16 cellular contexts compared by ENCODE assay signal in the genomic region with DNA sequence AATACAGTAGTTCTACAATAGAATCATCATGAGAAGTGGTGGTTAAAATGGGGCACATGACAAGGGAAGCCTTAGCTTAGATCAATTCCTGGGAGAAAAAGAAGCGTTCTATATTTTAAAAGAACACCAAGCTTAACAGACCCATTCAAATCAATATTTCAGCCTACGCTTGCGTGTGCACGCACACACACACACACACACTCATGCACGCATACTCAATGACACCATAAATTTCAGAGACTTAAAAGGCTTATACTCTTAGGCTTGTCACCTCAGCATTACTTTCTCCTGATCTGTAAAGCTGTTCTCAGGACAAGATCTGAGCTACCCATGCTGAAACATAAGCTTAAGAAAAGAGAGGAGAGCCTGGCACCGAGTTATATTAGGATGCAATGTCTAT.
DNase-seq lines count a peak whose midpoint lies in the region; TF ChIP-seq lines count a peak whose summit lies in the region.
"Had no signal": no experiment of that assay in that cellular context is flagged by ENCODE, and none has a peak within 500 bp of the region (broad histone marks: within the 10 kb centered on the region; RNA-seq: fewer than 3 reads in every experiment).

No MANE protein-coding gene starts in this region.

- peak overlapping the region; percentile 23 for H2AFZ ChIP-seq in neuronal stem cell (ENCODE audit: low read length)

- H3K14ac ChIP-seq in neuronal stem cell (ENCODE audit: low read length): no peak overlapping the region

- no peak overlapping the region for H2AK5ac ChIP-seq in neuronal stem cell (ENCODE audit: low read depth, low read length)

- H3K9me3 Mint-ChIP-seq in endodermal cell: no peaks in the 10 kb centered on the region

- no peaks in the 10 kb centered on the region for H3K79me1 ChIP-seq in neuronal stem cell (ENCODE audit: low read depth, low read length)

- DNase-seq in NCI-H146 (lab: John Stamatoyannopoulos, UW) (peak; percentile 35), NCI-H146 treated with DMSO at 0.1 percent for 48 hours (lab: John Stamatoyannopoulos, UW; ENCODE audit: unreplicated experiment) (no peak), NCI-H345 (lab: John Stamatoyannopoulos, UW) (peak; percentile 74), endodermal cell (no peak), neuronal stem cell (ENCODE audit: low spot score) (no peak), GOT3 (lab: John Stamatoyannopoulos, UW) (no peak), AML-193 (lab: John Stamatoyannopoulos, UW) (no peak)
- no peak for DNase-seq in activated CD4-positive, CD25-positive, alpha-beta regulatory T cell treated with anti-CD3 and anti-CD28 coated beads, Interleukin-2, amount 50 U/mL, for 72 hours
- DNase-seq: IMR-90, NCI-H524, OCI-M1 had no signal

- no peak overlapping the region for H2BK5ac ChIP-seq in neuronal stem cell (ENCODE audit: low read length)

- H3K4me1 ChIP-seq in endodermal cell (ENCODE audit: control insufficient read depth, insufficient read depth, low read length): no peaks in the 10 kb centered on the region
- H3K4me1 ChIP-seq in neuronal stem cell (ENCODE audit: control insufficient read depth in 2 of 2, insufficient read depth in 1 of 2, low read depth in 1 of 2, low read length in 2 of 2): peaks cover 4 to 28% of the 10 kb centered on the region in 2 donors
- H3K4me1 ChIP-seq: SJSA1 had no signal

- H3K36me3 Mint-ChIP-seq in endodermal cell (ENCODE audit: low read depth): no peaks in the 10 kb centered on the region
- H3K36me3 Mint-ChIP-seq: CD14-positive monocyte had no signal

- H3K27ac Mint-ChIP-seq in endodermal cell: no peak overlapping the region
- H3K27ac Mint-ChIP-seq: B cell, CD14-positive monocyte had no signal

- no peak overlapping the region for H4K8ac ChIP-seq in neuronal stem cell (ENCODE audit: low read depth, low read length)

- H3K27me3 ChIP-seq in endodermal cell (ENCODE audit: control insufficient read depth, insufficient read depth, low read length, poor library complexity, severe bottlenecking) (no peaks in the 10 kb centered on the region), neuronal stem cell (ENCODE audit: control insufficient read depth in 3 of 3, insufficient read depth in 3 of 3, low read depth in 1 of 3, low read length in 3 of 3) (no peaks in the 10 kb centered on the region)
- H3K27me3 ChIP-seq: SJSA1 had no signal

- H3K23ac ChIP-seq in neuronal stem cell (ENCODE audit: low read depth, low read length, poor library complexity): no peak overlapping the region

- no peak overlapping the region for H3K4me3 Mint-ChIP-seq in endodermal cell
- H3K4me3 Mint-ChIP-seq: B cell, CD14-positive monocyte had no signal

- H3K4me2 ChIP-seq in neuronal stem cell (ENCODE audit: insufficient read depth, low read length, poor library complexity, severe bottlenecking): no peak overlapping the region
- H3K4me2 ChIP-seq: KMS-11 had no signal

- no peaks in the 10 kb centered on the region for H3K9me3 ChIP-seq in endodermal cell (ENCODE audit: control insufficient read depth, low read length)
- H3K9me3 ChIP-seq in neuronal stem cell (replicated peaks in 1 of 2; ENCODE audit: control insufficient read depth in 2 of 2, insufficient read depth in 1 of 2, low read depth in 1 of 2, low read length in 2 of 2): no peaks in the 10 kb centered on the region
- H3K9me3 ChIP-seq: SJSA1 had no signal

- no peak for TF ChIP-seq CTCF in endodermal cell (conservative IDR thresholded peaks at IDR 0.05)

- H3K9ac ChIP-seq in endodermal cell (ENCODE audit: extremely low read depth, low read length, poor library complexity, severe bottlenecking): no peak overlapping the region
- no peak overlapping the region for H3K9ac ChIP-seq in neuronal stem cell (ENCODE audit: low read depth, low read length, poor library complexity)
- H3K9ac ChIP-seq: KMS-11 had no signal

- H2BK15ac ChIP-seq in neuronal stem cell (ENCODE audit: low read length): no peak overlapping the region

- no peak overlapping the region for H2BK12ac ChIP-seq in neuronal stem cell (ENCODE audit: low read length)

- no peaks in the 10 kb centered on the region for H3K27me3 Mint-ChIP-seq in endodermal cell (ENCODE audit: insufficient read depth)
- H3K27me3 Mint-ChIP-seq: B cell had no signal

- peak overlapping the region; percentile 96 for H3K27ac ChIP-seq in endodermal cell (ENCODE audit: low read depth, low read length)
- H3K27ac ChIP-seq in neuronal stem cell (replicated peaks; ENCODE audit: low read length): no peak overlapping the region
- H3K27ac ChIP-seq: KMS-11, SJSA1 had no signal

- no peak overlapping the region for H3K4me3 ChIP-seq in endodermal cell (ENCODE audit: low read length)
- peak overlapping the region in 1 of 2 donors; percentile 1 for H3K4me3 ChIP-seq in neuronal stem cell (ENCODE audit: low read length in 2 of 2)
- H3K4me3 ChIP-seq: GM12878, SJSA1 had no signal

- H3K4ac ChIP-seq in neuronal stem cell (ENCODE audit: low read length): no peak overlapping the region

- no peak overlapping the region for H2BK120ac ChIP-seq in neuronal stem cell (ENCODE audit: low read depth, low read length)

- H3K18ac ChIP-seq in neuronal stem cell (ENCODE audit: low read length): no peak overlapping the region

- no peak overlapping the region for H4K91ac ChIP-seq in neuronal stem cell (ENCODE audit: low read depth, low read length, poor library complexity)

- no peaks in the 10 kb centered on the region for H3K4me1 Mint-ChIP-seq in endodermal cell
- H3K4me1 Mint-ChIP-seq: B cell, CD14-positive monocyte had no signal

- H3K36me3 ChIP-seq in endodermal cell (ENCODE audit: control insufficient read depth, insufficient read depth, low read length): no peaks in the 10 kb centered on the region
- H3K36me3 ChIP-seq in neuronal stem cell (replicated peaks in 1 of 2; ENCODE audit: control insufficient read depth in 2 of 2, insufficient read depth in 2 of 2, low read length in 2 of 2): no peaks in the 10 kb centered on the region
- H3K36me3 ChIP-seq: SJSA1 had no signal

- 86 to 91% methylated on average over 4 to 6 of the region's 6 CpGs for WGBS in endodermal cell (ENCODE audit: insufficient coverage in 1 of 2, insufficient read length in 1 of 2), 2 experiments
- WGBS in neuronal stem cell (ENCODE audit: extremely low coverage in 2 of 2, insufficient read length in 2 of 2, insufficient replicate concordance in 1 of 2), 2 donors: no CpG with 5 or more reads among the region's 6 CpGs

Comparison
In these comparisons a context has a peak if more than half of its experiments do, and no peak if none do; other contexts are left out.
1. DNase-seq: peak in NCI-H146 (single experiment) and NCI-H345 (single experiment); none in NCI-H146 treated with DMSO at 0.1 percent for 48 hours (single experiment), endodermal cell (single experiment), neuronal stem cell (single experiment), GOT3 (single experiment), AML-193 (0 of 2) and activated CD4-positive, CD25-positive, alpha-beta regulatory T cell treated with anti-CD3 and anti-CD28 coated beads, Interleukin-2, amount 50 U/mL, for 72 hours (single experiment).